Comparison of ENCODE assay signal across 1 cellular context in genomic region chr2:73981081-73981968, GRCh38.
A peak's percentile ranks its signal among the peaks of the same experiment; 100 is the strongest.
TF ChIP-seq lines count a peak whose summit lies in the region.

No MANE protein-coding gene starts in this region.

TF ChIP-seq in K562, 482 proteins besides CTCF, POLR2A, EP300 and RAD21 (continued from another document and continues in another):
- TF ChIP-seq MGA (IDR thresholded peaks at IDR 0.05), result peak; percentile 65
- TF ChIP-seq STAT6 (CRISPR knock-in tag; IDR thresholded peaks at IDR 0.05), result no peak
- TF ChIP-seq, protein P1, sequence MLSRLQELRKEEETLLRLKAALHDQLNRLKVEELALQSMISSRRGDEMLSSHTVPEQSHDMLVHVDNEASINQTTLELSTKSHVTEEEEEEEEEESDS (CRISPR knock-in tag; IDR thresholded peaks at IDR 0.05), result no peak
- TF ChIP-seq, protein P2, sequence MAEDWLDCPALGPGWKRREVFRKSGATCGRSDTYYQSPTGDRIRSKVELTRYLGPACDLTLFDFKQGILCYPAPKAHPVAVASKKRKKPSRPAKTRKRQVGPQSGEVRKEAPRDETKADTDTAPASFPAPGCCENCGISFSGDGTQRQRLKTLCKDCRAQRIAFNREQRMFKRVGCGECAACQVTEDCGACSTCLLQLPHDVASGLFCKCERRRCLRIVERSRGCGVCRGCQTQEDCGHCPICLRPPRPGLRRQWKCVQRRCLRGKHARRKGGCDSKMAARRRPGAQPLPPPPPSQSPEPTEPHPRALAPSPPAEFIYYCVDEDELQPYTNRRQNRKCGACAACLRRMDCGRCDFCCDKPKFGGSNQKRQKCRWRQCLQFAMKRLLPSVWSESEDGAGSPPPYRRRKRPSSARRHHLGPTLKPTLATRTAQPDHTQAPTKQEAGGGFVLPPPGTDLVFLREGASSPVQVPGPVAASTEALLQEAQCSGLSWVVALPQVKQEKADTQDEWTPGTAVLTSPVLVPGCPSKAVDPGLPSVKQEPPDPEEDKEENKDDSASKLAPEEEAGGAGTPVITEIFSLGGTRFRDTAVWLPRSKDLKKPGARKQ (CRISPR knock-in tag; IDR thresholded peaks at IDR 0.05), result no peak
- peak; percentile 39; the same call in 1 of the 2 replicates for TF ChIP-seq ETV1 (tag; conservative IDR thresholded peaks at IDR 0.05; ENCODE audit: low read depth)
- TF ChIP-seq ZFP30 (CRISPR knock-in tag; IDR thresholded peaks at IDR 0.05; ENCODE audit: borderline replicate concordance), result no peak
- TF ChIP-seq U2AF2 (optimal IDR thresholded peaks at IDR 0.05; ENCODE audit: low read depth, low read length), result no peak
- no peak for TF ChIP-seq GATAD2A (IDR thresholded peaks at IDR 0.05)
- no peak for TF ChIP-seq NFIC (IDR thresholded peaks at IDR 0.05)
- TF ChIP-seq CBX2 (IDR thresholded peaks at IDR 0.05; ENCODE audit: insufficient read depth, low read length, poor library complexity, severe bottlenecking), result no peak
- TF ChIP-seq ZNF407 (IDR thresholded peaks at IDR 0.05; ENCODE audit: low read depth), result no peak
- no peak for TF ChIP-seq ZNF785 (CRISPR knock-in tag; IDR thresholded peaks at IDR 0.05)
- TF ChIP-seq GTF2A2 (tag; IDR thresholded peaks at IDR 0.05), result no peak
- no peak for TF ChIP-seq KAT7 (CRISPR knock-in tag; IDR thresholded peaks at IDR 0.05; ENCODE audit: borderline replicate concordance)
- TF ChIP-seq GTF2B (IDR thresholded peaks at IDR 0.05; ENCODE audit: extremely low read depth, insufficient read length), result no peak
- TF ChIP-seq, protein P3, sequence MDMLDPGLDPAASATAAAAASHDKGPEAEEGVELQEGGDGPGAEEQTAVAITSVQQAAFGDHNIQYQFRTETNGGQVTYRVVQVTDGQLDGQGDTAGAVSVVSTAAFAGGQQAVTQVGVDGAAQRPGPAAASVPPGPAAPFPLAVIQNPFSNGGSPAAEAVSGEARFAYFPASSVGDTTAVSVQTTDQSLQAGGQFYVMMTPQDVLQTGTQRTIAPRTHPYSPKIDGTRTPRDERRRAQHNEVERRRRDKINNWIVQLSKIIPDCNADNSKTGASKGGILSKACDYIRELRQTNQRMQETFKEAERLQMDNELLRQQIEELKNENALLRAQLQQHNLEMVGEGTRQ (CRISPR knock-in tag; IDR thresholded peaks at IDR 0.05), result no peak
- no peak for TF ChIP-seq SAFB2 (IDR thresholded peaks at IDR 0.05; ENCODE audit: borderline replicate concordance, low read depth, low read length, severe bottlenecking)
- TF ChIP-seq, protein P4, sequence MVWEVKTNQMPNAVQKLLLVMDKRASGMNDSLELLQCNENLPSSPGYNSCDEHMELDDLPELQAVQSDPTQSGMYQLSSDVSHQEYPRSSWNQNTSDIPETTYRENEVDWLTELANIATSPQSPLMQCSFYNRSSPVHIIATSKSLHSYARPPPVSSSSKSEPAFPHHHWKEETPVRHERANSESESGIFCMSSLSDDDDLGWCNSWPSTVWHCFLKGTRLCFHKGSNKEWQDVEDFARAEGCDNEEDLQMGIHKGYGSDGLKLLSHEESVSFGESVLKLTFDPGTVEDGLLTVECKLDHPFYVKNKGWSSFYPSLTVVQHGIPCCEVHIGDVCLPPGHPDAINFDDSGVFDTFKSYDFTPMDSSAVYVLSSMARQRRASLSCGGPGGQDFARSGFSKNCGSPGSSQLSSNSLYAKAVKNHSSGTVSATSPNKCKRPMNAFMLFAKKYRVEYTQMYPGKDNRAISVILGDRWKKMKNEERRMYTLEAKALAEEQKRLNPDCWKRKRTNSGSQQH (CRISPR knock-in tag; IDR thresholded peaks at IDR 0.05), result no peak
- TF ChIP-seq CBFA2T2 (conservative IDR thresholded peaks at IDR 0.05), result peak; percentile 77
- no peak; the same call in 1 of the 2 replicates for TF ChIP-seq ETV5 (CRISPR knock-in tag; IDR thresholded peaks at IDR 0.05; ENCODE audit: low read depth)
- peak; percentile 88 for TF ChIP-seq SMAD4 (CRISPR knock-in tag; conservative IDR thresholded peaks at IDR 0.05)
